Comparison of ENCODE assay signal across 31 cellular contexts in the genomic region with DNA sequence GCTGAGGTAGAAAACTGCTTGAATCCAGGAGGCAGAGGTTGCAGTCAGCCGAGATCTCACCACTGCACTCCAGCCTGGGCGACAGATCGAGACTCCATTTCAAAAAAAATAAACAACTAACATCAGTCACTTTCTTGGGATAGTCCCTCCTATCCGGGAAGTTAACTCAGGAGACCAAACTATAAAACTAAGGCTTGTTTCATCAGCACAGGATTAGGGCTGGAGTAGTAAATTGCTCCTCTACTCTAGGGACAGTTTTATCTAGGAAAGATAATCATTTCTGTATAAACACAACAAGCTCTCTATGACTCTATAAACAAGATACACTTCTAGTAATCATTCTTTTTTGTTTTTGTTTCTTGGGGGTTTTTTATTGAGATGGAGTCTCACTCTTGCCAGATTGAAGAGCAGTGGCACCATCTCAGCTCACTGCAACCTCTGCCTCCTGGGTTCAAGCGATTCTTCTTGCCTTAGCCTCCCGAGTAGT.
"Had no signal": no experiment of that assay in that cellular context is flagged by ENCODE, and none has a peak within 500 bp of the region (broad histone marks: within the 10 kb centered on the region; RNA-seq: fewer than 3 reads in every experiment).

No MANE protein-coding gene starts in this region.

- H3K4me1 ChIP-seq: adrenal gland, body of pancreas, esophagus muscularis mucosa, foreskin keratinocyte, gastrocnemius medialis, heart left ventricle had no signal

- H3K27ac Mint-ChIP-seq: activated CD4-positive, alpha-beta memory T cell treated with anti-CD3 and anti-CD28 coated beads for 36 hours; activated CD4-positive, alpha-beta T cell treated with anti-CD3 and anti-CD28 coated beads for 36 hours; activated CD4-positive, alpha-beta T cell treated with anti-CD3 and anti-CD28 coated beads, Interleukin-2, amount 10 ng/mL, durations not matched to agents 24 days and 14 days; activated naive CD8-positive, alpha-beta T cell; activated naive CD8-positive, alpha-beta T cell treated with anti-CD3 and anti-CD28 coated beads, Interleukin-2, amount 50 U/mL, for 24 hours; activated T-helper 17 cell treated with anti-CD3 and anti-CD28 coated beads, Interleukin-2, amount 50 U/mL, for 72 hours; effector memory CD8-positive, alpha-beta T cell; T-helper 17 cell; T-helper 2 cell treated with Interferon-gamma antibody and Interleukin-4, amounts not matched to agents 5 μg/mL and 100 μg/mL, for 36 hours had no signal

- H3K9me3 ChIP-seq: adrenal gland, body of pancreas, esophagus muscularis mucosa, gastrocnemius medialis, heart left ventricle had no signal

- H3K36me3 ChIP-seq: adrenal gland, esophagus muscularis mucosa, gastrocnemius medialis, heart left ventricle had no signal

- H3K79me2 ChIP-seq: hepatocyte had no signal

- H3K27ac ChIP-seq: adrenal gland, body of pancreas, esophagus muscularis mucosa, foreskin keratinocyte, gastrocnemius medialis, heart left ventricle, hepatocyte had no signal

- DNase-seq: activated CD4-positive, alpha-beta memory T cell treated with anti-CD3 and anti-CD28 coated beads for 36 hours; activated CD4-positive, alpha-beta T cell treated with anti-CD3 and anti-CD28 coated beads for 36 hours; activated CD4-positive, alpha-beta T cell treated with anti-CD3 and anti-CD28 coated beads, Interleukin-2, amount 10 ng/mL, durations not matched to agents 24 days and 14 days; activated CD4-positive, CD25-positive, alpha-beta regulatory T cell; activated CD4-positive, CD25-positive, alpha-beta regulatory T cell treated with anti-CD3 and anti-CD28 coated beads, Interleukin-2, amount 50 U/mL, for 72 hours; activated effector memory CD4-positive, alpha-beta T cell treated with Interleukin-2 at 50 U/mL for 16 hours; activated gamma-delta T cell treated with Interleukin-2 at 50 U/mL for 16 hours; activated naive CD4-positive, alpha-beta T cell treated with anti-CD3 and anti-CD28 coated beads, Interleukin-2, amount 50 U/mL, for 16 hours; activated naive CD4-positive, alpha-beta T cell treated with Interleukin-2 at 50 U/mL for 16 hours; activated naive CD8-positive, alpha-beta T cell treated with anti-CD3 and anti-CD28 coated beads, Interleukin-2, amount 50 U/mL, for 24 hours; activated T-cell treated with anti-CD3 and anti-CD28 coated beads, Interleukin-2, amount 50 U/mL, for 4 hours; adrenal gland; amygdala; body of pancreas; caudate nucleus; cortex of kidney; dermis blood vessel endothelial cell; effector CD4-positive, alpha-beta T cell; effector memory CD8-positive, alpha-beta T cell; erythroblast; foreskin keratinocyte; gastrocnemius medialis; glutamatergic neuron; heart left ventricle; T-helper 17 cell; T1000 had no signal

- H3K4me1 Mint-ChIP-seq: activated CD4-positive, alpha-beta T cell treated with anti-CD3 and anti-CD28 coated beads for 36 hours had no signal

- H3K4me3 Mint-ChIP-seq: activated CD4-positive, alpha-beta memory T cell treated with anti-CD3 and anti-CD28 coated beads for 36 hours; activated CD4-positive, alpha-beta T cell treated with anti-CD3 and anti-CD28 coated beads for 36 hours; activated CD4-positive, alpha-beta T cell treated with anti-CD3 and anti-CD28 coated beads, Interleukin-2, amount 10 ng/mL, durations not matched to agents 24 days and 14 days; activated naive CD8-positive, alpha-beta T cell; activated naive CD8-positive, alpha-beta T cell treated with anti-CD3 and anti-CD28 coated beads, Interleukin-2, amount 50 U/mL, for 24 hours; activated T-cell treated with anti-CD3 and anti-CD28 coated beads, Interleukin-2, amount 50 U/mL, for 4 hours; activated T-helper 17 cell treated with anti-CD3 and anti-CD28 coated beads, Interleukin-2, amount 50 U/mL, for 72 hours; effector memory CD8-positive, alpha-beta T cell; T-helper 17 cell; T-helper 2 cell treated with Interferon-gamma antibody and Interleukin-4, amounts not matched to agents 5 μg/mL and 100 μg/mL, for 36 hours had no signal

- H3K4me2 ChIP-seq: hepatocyte had no signal

- H3K9me3 Mint-ChIP-seq: activated CD4-positive, alpha-beta memory T cell treated with anti-CD3 and anti-CD28 coated beads for 36 hours; activated CD4-positive, alpha-beta T cell treated with anti-CD3 and anti-CD28 coated beads, Interleukin-2, amount 10 ng/mL, durations not matched to agents 24 days and 14 days; activated naive CD8-positive, alpha-beta T cell treated with anti-CD3 and anti-CD28 coated beads, Interleukin-2, amount 50 U/mL, for 24 hours; activated T-cell treated with anti-CD3 and anti-CD28 coated beads, Interleukin-2, amount 50 U/mL, for 4 hours; activated T-helper 17 cell treated with anti-CD3 and anti-CD28 coated beads, Interleukin-2, amount 50 U/mL, for 72 hours; effector memory CD8-positive, alpha-beta T cell had no signal

- H2AFZ ChIP-seq: hepatocyte had no signal

- H3K27me3 Mint-ChIP-seq: activated CD4-positive, alpha-beta memory T cell treated with anti-CD3 and anti-CD28 coated beads for 36 hours; activated CD4-positive, alpha-beta T cell treated with anti-CD3 and anti-CD28 coated beads for 36 hours; activated CD4-positive, alpha-beta T cell treated with anti-CD3 and anti-CD28 coated beads, Interleukin-2, amount 10 ng/mL, durations not matched to agents 24 days and 14 days; activated naive CD8-positive, alpha-beta T cell; activated naive CD8-positive, alpha-beta T cell treated with anti-CD3 and anti-CD28 coated beads, Interleukin-2, amount 50 U/mL, for 24 hours; activated T-helper 17 cell treated with anti-CD3 and anti-CD28 coated beads, Interleukin-2, amount 50 U/mL, for 72 hours; effector memory CD8-positive, alpha-beta T cell; T-helper 17 cell had no signal

- H3K27me3 ChIP-seq: adrenal gland, body of pancreas, esophagus muscularis mucosa, foreskin keratinocyte, gastrocnemius medialis, heart left ventricle, hepatocyte had no signal

- H3K4me3 ChIP-seq: adrenal gland, body of pancreas, esophagus muscularis mucosa, gastrocnemius medialis, heart left ventricle, hepatocyte had no signal

- H3K36me3 Mint-ChIP-seq: activated CD4-positive, alpha-beta memory T cell treated with anti-CD3 and anti-CD28 coated beads for 36 hours; activated naive CD8-positive, alpha-beta T cell had no signal

- ATAC-seq: activated CD4-positive, alpha-beta T cell treated with anti-CD3 and anti-CD28 coated beads for 36 hours; activated naive CD8-positive, alpha-beta T cell treated with anti-CD3 and anti-CD28 coated beads, Interleukin-2, amount 50 U/mL, for 24 hours; activated T-cell treated with anti-CD3 and anti-CD28 coated beads, Interleukin-2, amount 50 U/mL, for 4 hours; activated T-helper 17 cell treated with anti-CD3 and anti-CD28 coated beads, Interleukin-2, amount 50 U/mL, for 72 hours; body of pancreas; effector memory CD8-positive, alpha-beta T cell; foreskin keratinocyte; gastrocnemius medialis; heart left ventricle; T-helper 17 cell had no signal
